Comparison of ENCODE assay signal across 12 cellular contexts in genomic region chr7:132485600-132486594, GRCh38.
DNase-seq lines count a peak whose midpoint lies in the region; ATAC-seq and TF ChIP-seq lines count a peak whose summit lies in the region.
"Had no signal": no experiment of that assay in that cellular context is flagged by ENCODE, and none has a peak within 500 bp of the region (broad histone marks: within the 10 kb centered on the region; RNA-seq: fewer than 3 reads in every experiment).

No MANE protein-coding gene starts in this region.

- TF ChIP-seq EP300 in tibial nerve (IDR thresholded peaks at IDR 0.05): no peak

- H3K27ac ChIP-seq in adrenal gland (no peak overlapping the region), right lobe of liver (no peak overlapping the region), tibial nerve (no peak overlapping the region), dorsolateral prefrontal cortex (peak overlapping the region in 1 of 59 donors; percentile 11)
- H3K27ac ChIP-seq: colonic mucosa, neural progenitor cell, WERI-Rb-1 had no signal

- 48 to 71% (median 56%) methylated on average over 13 of the region's 13 CpGs for WGBS in adrenal gland, 4 donors
- 47% methylated on average over 10 of the region's 13 CpGs for WGBS in right lobe of liver (ENCODE audit: insufficient coverage, low coverage, low lambda C conversion rate, missing lambda C conversion rate)
- WGBS in tibial nerve, 2 donors: 63 to 68% methylated on average over 13 of the region's 13 CpGs

- intact Hi-C loops in adrenal gland (cut with DNase I) (no loop called here), right lobe of liver (cut with DNase I) (no loop called here), dorsolateral prefrontal cortex (cut with DNase I) (no loop called here)

- H3K9me3 ChIP-seq in adrenal gland (replicated peaks in 1 of 3): no peaks in the 10 kb centered on the region
- no peaks in the 10 kb centered on the region for H3K9me3 ChIP-seq in right lobe of liver
- no peaks in the 10 kb centered on the region for H3K9me3 ChIP-seq in tibial nerve
- H3K9me3 ChIP-seq: colonic mucosa had no signal

- no peaks in the 10 kb centered on the region for H3K36me3 ChIP-seq in adrenal gland (replicated peaks in 1 of 2)
- H3K36me3 ChIP-seq in right lobe of liver: no peaks in the 10 kb centered on the region
- no peaks in the 10 kb centered on the region for H3K36me3 ChIP-seq in tibial nerve
- H3K36me3 ChIP-seq: colonic mucosa, neural progenitor cell, WERI-Rb-1 had no signal

- peak; percentile 26 to 85 (median 45) for ATAC-seq in right lobe of liver
- no peak for ATAC-seq in HG03139 (IDR thresholded peaks at IDR 0.05; ENCODE audit: unreplicated experiment)

- no peak for TF ChIP-seq POLR2A in adrenal gland (IDR thresholded peaks at IDR 0.05)
- TF ChIP-seq POLR2A in right lobe of liver (IDR thresholded peaks at IDR 0.05): no peak
- no peak for TF ChIP-seq POLR2A in tibial nerve (IDR thresholded peaks at IDR 0.05)

- DNase-seq in stimulated activated CD4-positive, alpha-beta T cell treated with anti-CD3 and anti-CD28 coated beads, Interleukin-1b, Interleukin-23, amount 100 ng/mL, for 48 hours: peak; percentile 28
- DNase-seq in stimulated activated CD4-positive, alpha-beta T cell treated with anti-CD3 and anti-CD28 coated beads, Interleukin-2, amount 100 ng/mL, for 24 hours: no peak
- DNase-seq in adrenal gland (peak in 5 of 7 donors; percentile 25 to 42 (median 33)), right lobe of liver (peak in 1 of 3 donors; percentile 66), tibial nerve (ENCODE audit: low spot score in 2 of 2) (peak; percentile 31 to 33), amygdala (lab: John Stamatoyannopoulos, UW) (no peak), dorsolateral prefrontal cortex (no peak)
- DNase-seq: AML-193, colonic mucosa, WERI-Rb-1 had no signal

- H3K4me1 ChIP-seq in adrenal gland (replicated peaks in 1 of 2) (no peaks in the 10 kb centered on the region), right lobe of liver (no peaks in the 10 kb centered on the region), tibial nerve (peaks cover 0 to 26% (median 0%) of the 10 kb centered on the region in 4 donors)
- H3K4me1 ChIP-seq: colonic mucosa had no signal

- no peak overlapping the region for H3K4me3 ChIP-seq in adrenal gland
- no peak overlapping the region for H3K4me3 ChIP-seq in right lobe of liver
- H3K4me3 ChIP-seq in tibial nerve: no peak overlapping the region
- H3K4me3 ChIP-seq in dorsolateral prefrontal cortex: no peak overlapping the region
- H3K4me3 ChIP-seq: colonic mucosa, neural progenitor cell had no signal

- no peak for TF ChIP-seq CTCF in adrenal gland (IDR thresholded peaks at IDR 0.05)
- TF ChIP-seq CTCF in right lobe of liver (IDR thresholded peaks at IDR 0.05): no peak
- no peak for TF ChIP-seq CTCF in tibial nerve (IDR thresholded peaks at IDR 0.05)
- no peak for TF ChIP-seq CTCF in dorsolateral prefrontal cortex (IDR thresholded peaks at IDR 0.05 in 54 of 56, conservative IDR thresholded peaks at IDR 0.05 in 2 of 56; ENCODE audit: low read depth in 1 of 56, partially characterized antibody in 56 of 56)

- no peaks in the 10 kb centered on the region for H3K27me3 ChIP-seq in adrenal gland
- no peaks in the 10 kb centered on the region for H3K27me3 ChIP-seq in right lobe of liver
- H3K27me3 ChIP-seq in tibial nerve: no peaks in the 10 kb centered on the region
- H3K27me3 ChIP-seq in dorsolateral prefrontal cortex: peaks cover 0 to 4% (median 0%) of the 10 kb centered on the region in 45 donors
- H3K27me3 ChIP-seq: colonic mucosa, neural progenitor cell had no signal

Comparison
In these comparisons a context has a peak if more than half of its experiments do, and no peak if none do; other contexts are left out.
1. DNase-seq: peak in stimulated activated CD4-positive, alpha-beta T cell treated with anti-CD3 and anti-CD28 coated beads, Interleukin-1b, Interleukin-23, amount 100 ng/mL, for 48 hours (single experiment), adrenal gland (5 of 7) and tibial nerve (2 of 2); none in stimulated activated CD4-positive, alpha-beta T cell treated with anti-CD3 and anti-CD28 coated beads, Interleukin-2, amount 100 ng/mL, for 24 hours (0 of 2), amygdala (0 of 56) and dorsolateral prefrontal cortex (0 of 10).